In genomic region chr2:235698028-235698427, GRCh38 we compare ENCODE assay signal across 14 cellular contexts.
DNase-seq lines count a peak whose midpoint lies in the region; ATAC-seq lines count a peak whose summit lies in the region.
"Had no signal": no experiment of that assay in that cellular context is flagged by ENCODE, and none has a peak within 500 bp of the region (broad histone marks: within the 10 kb centered on the region; RNA-seq: fewer than 3 reads in every experiment).

No MANE protein-coding gene starts in this region.

- intact Hi-C loops in left colon (cut with DNase I, micrococcal nuclease), result no loop called here

- DNase-seq in NCI-H82 (lab: John Stamatoyannopoulos, UW) (peak; percentile 61), NCI-H82 treated with DMSO at 0.1 percent for 48 hours (lab: John Stamatoyannopoulos, UW; ENCODE audit: unreplicated experiment) (no peak), SHP77 treated with DMSO at 0.1 percent for 48 hours (lab: John Stamatoyannopoulos, UW) (peak; percentile 28), left colon (peak in 1 of 2 donors; percentile 30), cerebellar nuclear complex (lab: John Stamatoyannopoulos, UW) (no peak), NCI-H446 treated with DMSO at 0.1 percent for 48 hours (lab: John Stamatoyannopoulos, UW) (no peak)
- DNase-seq: AML-193; CD4-positive, alpha-beta T cell; GF-D8; KG1; NCI-H1092; NCI-H526; SIG-M5 had no signal

- ATAC-seq in left colon, result peak; percentile 73
- no peak for ATAC-seq in GM18861 (IDR thresholded peaks at IDR 0.05; ENCODE audit: unreplicated experiment)

Comparison
In these comparisons a context has a peak if more than half of its experiments do, and no peak if none do; other contexts are left out.
1. DNase-seq: peak in NCI-H82 (single experiment) and SHP77 treated with DMSO at 0.1 percent for 48 hours (single experiment); none in NCI-H82 treated with DMSO at 0.1 percent for 48 hours (single experiment), cerebellar nuclear complex (0 of 2) and NCI-H446 treated with DMSO at 0.1 percent for 48 hours (single experiment).